Comparison of ENCODE assay signal across 1 cellular context in the genomic region with DNA sequence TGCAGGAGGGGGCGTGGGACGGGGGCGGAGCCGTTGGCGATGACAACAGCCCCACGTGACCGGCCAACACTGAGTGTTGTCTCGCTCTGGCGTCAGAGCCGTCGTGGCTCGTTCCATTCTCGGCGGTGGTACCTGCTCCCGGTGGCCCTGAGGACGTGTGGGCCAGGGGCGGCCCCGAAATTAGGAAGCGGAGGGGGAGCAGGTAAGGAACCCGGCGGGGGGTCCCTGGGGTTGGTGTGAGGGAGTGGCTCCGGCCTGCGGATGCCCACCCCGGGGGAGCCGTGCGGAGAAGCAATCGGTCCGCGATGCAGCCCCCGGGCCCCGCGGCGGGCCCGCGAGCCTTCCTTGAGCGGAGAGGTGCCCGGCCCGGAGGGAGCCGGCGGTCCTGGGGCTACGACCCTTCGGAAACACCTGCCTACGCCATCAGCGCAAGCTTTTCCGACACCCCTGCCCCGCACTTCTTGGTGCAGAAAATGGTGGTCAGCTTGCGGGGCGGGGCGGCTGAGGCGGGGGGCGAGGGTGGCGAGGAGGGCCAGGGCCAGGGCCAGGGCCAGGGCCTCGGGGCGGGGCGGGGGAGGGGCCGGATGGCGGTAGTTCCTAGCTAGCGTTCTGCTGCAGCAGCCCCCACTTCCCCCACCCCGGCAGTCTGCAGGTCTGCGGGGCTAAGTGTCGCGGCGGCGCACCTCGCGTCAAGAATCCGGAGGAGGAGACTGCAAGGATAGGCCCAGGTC.
TF ChIP-seq lines count a peak whose summit lies in the region.

A gene with protein sequence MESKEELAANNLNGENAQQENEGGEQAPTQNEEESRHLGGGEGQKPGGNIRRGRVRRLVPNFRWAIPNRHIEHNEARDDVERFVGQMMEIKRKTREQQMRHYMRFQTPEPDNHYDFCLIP (plus strand): TSS at position 72 of the 731 bp plus-strand sequence. CDS start 1,046 bp downstream, outside the sequence.

TF ChIP-seq in K562, 482 proteins besides CTCF, POLR2A, EP300 and RAD21 (continued from another document and continues in another):
- TF ChIP-seq, protein P1, sequence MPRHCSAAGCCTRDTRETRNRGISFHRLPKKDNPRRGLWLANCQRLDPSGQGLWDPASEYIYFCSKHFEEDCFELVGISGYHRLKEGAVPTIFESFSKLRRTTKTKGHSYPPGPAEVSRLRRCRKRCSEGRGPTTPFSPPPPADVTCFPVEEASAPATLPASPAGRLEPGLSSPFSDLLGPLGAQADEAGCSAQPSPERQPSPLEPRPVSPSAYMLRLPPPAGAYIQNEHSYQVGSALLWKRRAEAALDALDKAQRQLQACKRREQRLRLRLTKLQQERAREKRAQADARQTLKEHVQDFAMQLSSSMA (CRISPR knock-in tag; IDR thresholded peaks at IDR 0.05) = no peak
- TF ChIP-seq FOXA3 (CRISPR knock-in tag; conservative IDR thresholded peaks at IDR 0.05 in 1 of 2, IDR thresholded peaks at IDR 0.05 in 1 of 2) (no peak), POLR2B (IDR thresholded peaks at IDR 0.05; ENCODE audit: low read depth, partially characterized antibody) (peak; percentile 87), PHF8 (IDR thresholded peaks at IDR 0.05; ENCODE audit: borderline replicate concordance, low read length) (peak; percentile 67), ZBTB1 (CRISPR knock-in tag; IDR thresholded peaks at IDR 0.05; ENCODE audit: borderline replicate concordance, low read depth) (no peak), ZBTB8A (IDR thresholded peaks at IDR 0.05; ENCODE audit: partially characterized antibody) (no peak), EZH2 (IDR thresholded peaks at IDR 0.05; ENCODE audit: borderline replicate concordance, low read depth, low read length) (no peak), CAMTA2 (CRISPR knock-in tag; conservative IDR thresholded peaks at IDR 0.05) (no peak), NEUROD1 (IDR thresholded peaks at IDR 0.05; ENCODE audit: borderline replicate concordance, low read depth, low read length, partially characterized antibody) (peak; percentile 56), U2AF1 (optimal IDR thresholded peaks at IDR 0.05; ENCODE audit: low read depth, low read length) (no peak), ELF1 (tag; IDR thresholded peaks at IDR 0.05) (no peak), RBM14 (IDR thresholded peaks at IDR 0.05; ENCODE audit: borderline replicate concordance, insufficient read depth, low read depth, low read length) (no peak), GABPB1 (CRISPR knock-in tag; IDR thresholded peaks at IDR 0.05) (0 out of 2 replicates have a peak, but pooled peaks have one; percentile 16), EWSR1 (IDR thresholded peaks at IDR 0.05; ENCODE audit: borderline replicate concordance, low read depth, partially characterized antibody) (no peak), EHMT2 (IDR thresholded peaks at IDR 0.05) (no peak), GABPA (tag; conservative IDR thresholded peaks at IDR 0.05; ENCODE audit: low read depth) (0 out of 2 replicates have a peak, but pooled peaks have one; percentile 4), HDAC8 (tag; IDR thresholded peaks at IDR 0.05) (no peak), SMAD2 (IDR thresholded peaks at IDR 0.05; ENCODE audit: low read depth, low read length) (no peak), L3MBTL2 (IDR thresholded peaks at IDR 0.05) (peak; percentile 62), ZNF507 (tag; conservative IDR thresholded peaks at IDR 0.05) (no peak), ZC3H8 (IDR thresholded peaks at IDR 0.05) (no peak), CREB1 (IDR thresholded peaks at IDR 0.05) (peak; percentile 73), CREB1 (CRISPR knock-in tag; IDR thresholded peaks at IDR 0.05) (peak; percentile 71), CEBPB (tag; IDR thresholded peaks at IDR 0.05) (no peak)
- TF ChIP-seq, protein P2, sequence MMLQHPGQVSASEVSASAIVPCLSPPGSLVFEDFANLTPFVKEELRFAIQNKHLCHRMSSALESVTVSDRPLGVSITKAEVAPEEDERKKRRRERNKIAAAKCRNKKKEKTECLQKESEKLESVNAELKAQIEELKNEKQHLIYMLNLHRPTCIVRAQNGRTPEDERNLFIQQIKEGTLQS (IDR thresholded peaks at IDR 0.05) = peak; percentile 77
- TF ChIP-seq, protein P2 (CRISPR knock-in tag; conservative IDR thresholded peaks at IDR 0.05) = no peak
- TF ChIP-seq, protein P3, sequence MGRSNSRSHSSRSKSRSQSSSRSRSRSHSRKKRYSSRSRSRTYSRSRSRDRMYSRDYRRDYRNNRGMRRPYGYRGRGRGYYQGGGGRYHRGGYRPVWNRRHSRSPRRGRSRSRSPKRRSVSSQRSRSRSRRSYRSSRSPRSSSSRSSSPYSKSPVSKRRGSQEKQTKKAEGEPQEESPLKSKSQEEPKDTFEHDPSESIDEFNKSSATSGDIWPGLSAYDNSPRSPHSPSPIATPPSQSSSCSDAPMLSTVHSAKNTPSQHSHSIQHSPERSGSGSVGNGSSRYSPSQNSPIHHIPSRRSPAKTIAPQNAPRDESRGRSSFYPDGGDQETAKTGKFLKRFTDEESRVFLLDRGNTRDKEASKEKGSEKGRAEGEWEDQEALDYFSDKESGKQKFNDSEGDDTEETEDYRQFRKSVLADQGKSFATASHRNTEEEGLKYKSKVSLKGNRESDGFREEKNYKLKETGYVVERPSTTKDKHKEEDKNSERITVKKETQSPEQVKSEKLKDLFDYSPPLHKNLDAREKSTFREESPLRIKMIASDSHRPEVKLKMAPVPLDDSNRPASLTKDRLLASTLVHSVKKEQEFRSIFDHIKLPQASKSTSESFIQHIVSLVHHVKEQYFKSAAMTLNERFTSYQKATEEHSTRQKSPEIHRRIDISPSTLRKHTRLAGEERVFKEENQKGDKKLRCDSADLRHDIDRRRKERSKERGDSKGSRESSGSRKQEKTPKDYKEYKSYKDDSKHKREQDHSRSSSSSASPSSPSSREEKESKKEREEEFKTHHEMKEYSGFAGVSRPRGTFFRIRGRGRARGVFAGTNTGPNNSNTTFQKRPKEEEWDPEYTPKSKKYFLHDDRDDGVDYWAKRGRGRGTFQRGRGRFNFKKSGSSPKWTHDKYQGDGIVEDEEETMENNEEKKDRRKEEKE (IDR thresholded peaks at IDR 0.05; ENCODE audit: borderline replicate concordance in 1 of 2, control insufficient read depth in 1 of 2, low read depth in 2 of 2, low read length in 1 of 2) = no peak
- TF ChIP-seq, protein P4, sequence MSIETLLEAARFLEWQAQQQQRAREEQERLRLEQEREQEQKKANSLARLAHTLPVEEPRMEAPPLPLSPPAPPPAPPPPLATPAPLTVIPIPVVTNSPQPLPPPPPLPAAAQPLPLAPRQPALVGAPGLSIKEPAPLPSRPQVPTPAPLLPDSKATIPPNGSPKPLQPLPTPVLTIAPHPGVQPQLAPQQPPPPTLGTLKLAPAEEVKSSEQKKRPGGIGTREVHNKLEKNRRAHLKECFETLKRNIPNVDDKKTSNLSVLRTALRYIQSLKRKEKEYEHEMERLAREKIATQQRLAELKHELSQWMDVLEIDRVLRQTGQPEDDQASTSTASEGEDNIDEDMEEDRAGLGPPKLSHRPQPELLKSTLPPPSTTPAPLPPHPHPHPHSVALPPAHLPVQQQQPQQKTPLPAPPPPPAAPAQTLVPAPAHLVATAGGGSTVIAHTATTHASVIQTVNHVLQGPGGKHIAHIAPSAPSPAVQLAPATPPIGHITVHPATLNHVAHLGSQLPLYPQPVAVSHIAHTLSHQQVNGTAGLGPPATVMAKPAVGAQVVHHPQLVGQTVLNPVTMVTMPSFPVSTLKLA (conservative IDR thresholded peaks at IDR 0.05) = peak; percentile 93 to 96
- TF ChIP-seq, protein P5, sequence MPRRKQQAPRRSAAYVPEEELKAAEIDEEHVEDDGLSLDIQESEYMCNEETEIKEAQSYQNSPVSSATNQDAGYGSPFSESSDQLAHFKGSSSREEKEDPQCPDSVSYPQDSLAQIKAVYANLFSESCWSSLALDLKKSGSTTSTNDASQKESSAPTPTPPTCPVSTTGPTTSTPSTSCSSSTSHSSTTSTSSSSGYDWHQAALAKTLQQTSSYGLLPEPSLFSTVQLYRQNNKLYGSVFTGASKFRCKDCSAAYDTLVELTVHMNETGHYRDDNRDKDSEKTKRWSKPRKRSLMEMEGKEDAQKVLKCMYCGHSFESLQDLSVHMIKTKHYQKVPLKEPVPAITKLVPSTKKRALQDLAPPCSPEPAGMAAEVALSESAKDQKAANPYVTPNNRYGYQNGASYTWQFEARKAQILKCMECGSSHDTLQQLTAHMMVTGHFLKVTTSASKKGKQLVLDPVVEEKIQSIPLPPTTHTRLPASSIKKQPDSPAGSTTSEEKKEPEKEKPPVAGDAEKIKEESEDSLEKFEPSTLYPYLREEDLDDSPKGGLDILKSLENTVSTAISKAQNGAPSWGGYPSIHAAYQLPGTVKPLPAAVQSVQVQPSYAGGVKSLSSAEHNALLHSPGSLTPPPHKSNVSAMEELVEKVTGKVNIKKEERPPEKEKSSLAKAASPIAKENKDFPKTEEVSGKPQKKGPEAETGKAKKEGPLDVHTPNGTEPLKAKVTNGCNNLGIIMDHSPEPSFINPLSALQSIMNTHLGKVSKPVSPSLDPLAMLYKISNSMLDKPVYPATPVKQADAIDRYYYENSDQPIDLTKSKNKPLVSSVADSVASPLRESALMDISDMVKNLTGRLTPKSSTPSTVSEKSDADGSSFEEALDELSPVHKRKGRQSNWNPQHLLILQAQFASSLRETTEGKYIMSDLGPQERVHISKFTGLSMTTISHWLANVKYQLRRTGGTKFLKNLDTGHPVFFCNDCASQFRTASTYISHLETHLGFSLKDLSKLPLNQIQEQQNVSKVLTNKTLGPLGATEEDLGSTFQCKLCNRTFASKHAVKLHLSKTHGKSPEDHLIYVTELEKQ (CRISPR knock-in tag; IDR thresholded peaks at IDR 0.05) = no peak
- TF ChIP-seq, protein P6, sequence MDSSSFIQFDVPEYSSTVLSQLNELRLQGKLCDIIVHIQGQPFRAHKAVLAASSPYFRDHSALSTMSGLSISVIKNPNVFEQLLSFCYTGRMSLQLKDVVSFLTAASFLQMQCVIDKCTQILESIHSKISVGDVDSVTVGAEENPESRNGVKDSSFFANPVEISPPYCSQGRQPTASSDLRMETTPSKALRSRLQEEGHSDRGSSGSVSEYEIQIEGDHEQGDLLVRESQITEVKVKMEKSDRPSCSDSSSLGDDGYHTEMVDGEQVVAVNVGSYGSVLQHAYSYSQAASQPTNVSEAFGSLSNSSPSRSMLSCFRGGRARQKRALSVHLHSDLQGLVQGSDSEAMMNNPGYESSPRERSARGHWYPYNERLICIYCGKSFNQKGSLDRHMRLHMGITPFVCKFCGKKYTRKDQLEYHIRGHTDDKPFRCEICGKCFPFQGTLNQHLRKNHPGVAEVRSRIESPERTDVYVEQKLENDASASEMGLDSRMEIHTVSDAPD (CRISPR knock-in tag; IDR thresholded peaks at IDR 0.05) = no peak
